In the genomic region with DNA sequence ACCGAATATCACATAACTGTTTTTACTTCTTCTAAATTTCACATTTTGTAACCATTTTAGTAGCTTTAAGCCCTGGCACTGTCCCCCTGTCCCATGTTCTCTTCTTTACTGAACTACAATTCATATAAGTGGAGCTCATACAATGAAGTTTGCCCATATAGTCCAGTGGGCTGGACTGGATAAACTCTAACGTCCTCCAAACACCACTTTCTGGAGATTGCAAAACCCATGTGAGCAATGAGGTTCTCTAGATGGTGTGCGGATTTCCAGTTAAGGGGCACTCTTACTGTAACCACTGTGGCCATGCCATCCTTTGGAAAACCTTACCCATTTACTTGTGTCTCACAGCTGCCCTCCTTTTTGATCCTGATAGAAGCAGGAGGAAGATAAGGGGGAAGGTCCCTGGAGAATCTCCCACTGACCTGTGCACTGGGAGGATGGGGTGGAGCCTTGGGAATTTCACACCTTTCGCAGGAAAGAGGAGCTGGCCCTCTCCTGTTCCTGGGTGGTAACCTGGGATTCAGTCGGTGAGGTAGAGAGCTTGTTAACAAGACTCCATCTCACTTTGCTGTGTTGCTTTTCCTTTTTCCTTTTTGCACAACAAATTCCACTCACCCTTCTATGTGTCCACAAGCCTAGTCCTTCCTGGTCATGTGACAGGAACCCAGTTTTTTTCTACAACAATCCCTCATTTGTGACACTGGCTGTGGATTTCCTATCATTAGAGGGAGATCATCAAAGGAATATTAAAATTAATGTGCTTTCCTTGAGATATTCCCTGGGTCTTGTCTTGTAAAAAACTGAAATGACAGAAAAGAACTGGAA, we compare ENCODE assay signal across 20 cellular contexts.
DNase-seq lines count a peak whose midpoint lies in the region; ATAC-seq and TF ChIP-seq lines count a peak whose summit lies in the region.
"Had no signal": no experiment of that assay in that cellular context is flagged by ENCODE, and none has a peak within 500 bp of the region (broad histone marks: within the 10 kb centered on the region; RNA-seq: fewer than 3 reads in every experiment).

No MANE protein-coding gene starts in this region.

- peaks cover 4% of the 10 kb centered on the region for H3K9me3 Mint-ChIP-seq in T-helper 1 cell treated with Interleukin-12 subunit alpha and Interleukin-12 subunit beta and Interleukin-4 antibody, amounts not matched to agents 30 μg/mL and 1 μg/mL, for 36 hours
- H3K9me3 Mint-ChIP-seq in chondrocyte (ENCODE audit: low read depth) = peaks cover 11% of the 10 kb centered on the region
- H3K9me3 Mint-ChIP-seq: CD8-positive, alpha-beta T cell had no signal

- H3K36me3 ChIP-seq in OCI-LY7 (ENCODE audit: insufficient read depth, low read length) (peaks cover 45% of the 10 kb centered on the region), prostate gland (no peaks in the 10 kb centered on the region)
- H3K36me3 ChIP-seq: gastrocnemius medialis, HAP-1 had no signal

- TF ChIP-seq POLR2A in prostate gland (IDR thresholded peaks at IDR 0.05) = no peak

- no peak for DNase-seq in T-helper 1 cell
- no peak for DNase-seq in OCI-LY7 (ENCODE audit: low spot score)
- DNase-seq in chondrocyte (ENCODE audit: low spot score) = no peak
- no peak for DNase-seq in prostate gland (ENCODE audit: low spot score)
- no peak for DNase-seq in AG08395 (ENCODE audit: low spot score)
- DNase-seq in DMS79 (lab: John Stamatoyannopoulos, UW) = no peak
- DNase-seq: activated CD4-positive, alpha-beta T cell treated with anti-CD3 and anti-CD28 coated beads, Interleukin-2, amount 50 U/mL, for 4 hours; activated naive CD4-positive, alpha-beta T cell treated with Interleukin-2 at 50 U/mL for 16 hours; caudate nucleus; CD8-positive, alpha-beta T cell; gastrocnemius medialis; NCI-H1105 treated with DMSO at 0.1 percent for 48 hours; nucleus accumbens; SHP77 treated with DMSO at 0.1 percent for 48 hours; stimulated activated naive CD8-positive, alpha-beta T cell treated with anti-CD3 and anti-CD28 coated beads, Interleukin-15, Interleukin-2, amounts not matched to agents 100 U/mL and 50 U/mL, for 24 hours; T1000 had no signal

- no peaks in the 10 kb centered on the region for H4K20me1 ChIP-seq in OCI-LY7 (ENCODE audit: insufficient read depth, low read length)

- no peaks in the 10 kb centered on the region; the same call in 1 of the 2 replicates for H3K9me3 ChIP-seq in OCI-LY7 (ENCODE audit: low read length)
- H3K9me3 ChIP-seq in prostate gland = no peaks in the 10 kb centered on the region
- H3K9me3 ChIP-seq: gastrocnemius medialis, HAP-1 had no signal

- peak overlapping the region; percentile 62; the same call in 1 of the 2 replicates for H3K4me2 ChIP-seq in OCI-LY7 (ENCODE audit: low read length)

- H3K27ac Mint-ChIP-seq in T-helper 1 cell treated with Interleukin-12 subunit alpha and Interleukin-12 subunit beta and Interleukin-4 antibody, amounts not matched to agents 30 μg/mL and 1 μg/mL, for 36 hours = peak overlapping the region; percentile 70
- H3K27ac Mint-ChIP-seq in chondrocyte (ENCODE audit: unreplicated experiment) = peak overlapping the region; percentile 45

- no peak overlapping the region for H2AFZ ChIP-seq in OCI-LY7 (ENCODE audit: low read length)

- H3K4me1 Mint-ChIP-seq in T-helper 1 cell treated with Interleukin-12 subunit alpha and Interleukin-12 subunit beta and Interleukin-4 antibody, amounts not matched to agents 30 μg/mL and 1 μg/mL, for 36 hours (ENCODE audit: low read depth) = peaks cover 58% of the 10 kb centered on the region
- H3K4me1 Mint-ChIP-seq in chondrocyte (ENCODE audit: low read depth) = peaks cover 64% of the 10 kb centered on the region

- peaks cover 39% of the 10 kb centered on the region for H3K79me2 ChIP-seq in OCI-LY7 (ENCODE audit: insufficient read depth, low read depth, low read length)

- H3K27ac ChIP-seq in OCI-LY7 (ENCODE audit: low read depth, low read length, poor library complexity, severe bottlenecking) (no peak overlapping the region), prostate gland (peak overlapping the region; percentile 8 to 9)
- H3K27ac ChIP-seq: gastrocnemius medialis had no signal

- WGBS in prostate gland = 83% methylated on average over 5 of the region's 5 CpGs

- H3K4me3 ChIP-seq in OCI-LY7 (ENCODE audit: low read depth, low read length, poor library complexity, severe bottlenecking) = no peak overlapping the region
- no peak overlapping the region for H3K4me3 ChIP-seq in prostate gland
- H3K4me3 ChIP-seq: gastrocnemius medialis, HAP-1, lung had no signal

- no peaks in the 10 kb centered on the region for H3K27me3 ChIP-seq in prostate gland (replicated peaks; ENCODE audit: insufficient read depth)
- H3K27me3 ChIP-seq: gastrocnemius medialis had no signal

- no TSS peak for BruUV-seq in OCI-LY7 (replicated peaks; lab: Mats Ljungman, UMichigan)

- H3K4me3 Mint-ChIP-seq in T-helper 1 cell treated with Interleukin-12 subunit alpha and Interleukin-12 subunit beta and Interleukin-4 antibody, amounts not matched to agents 30 μg/mL and 1 μg/mL, for 36 hours = peak overlapping the region; percentile 3
- no peak overlapping the region for H3K4me3 Mint-ChIP-seq in chondrocyte (ENCODE audit: unreplicated experiment)
- H3K4me3 Mint-ChIP-seq: CD8-positive, alpha-beta T cell had no signal

- no peak for ATAC-seq in HG03571 (IDR thresholded peaks at IDR 0.05; ENCODE audit: unreplicated experiment)
- ATAC-seq: CD8-positive, alpha-beta T cell; gastrocnemius medialis had no signal

- H3K9me2 ChIP-seq in OCI-LY7 (ENCODE audit: insufficient read depth, low read length) = no peaks in the 10 kb centered on the region

- intact Hi-C loops in OCI-LY7 (cut with micrococcal nuclease; ENCODE audit: unreplicated experiment) = no loop called here
- intact Hi-C loops in prostate gland (cut with DNase I) = no loop called here

- POLR2A ChIA-PET in OCI-LY7 (lab: Charles Lee) = interaction anchor here (0.5 to 9.4 kb wide), 13 partner anchors 8 to 1487 kb away, joined by 3 to 139 read pairs (median 6); partner anchors contain the start of gene ARID5B

- H3K4me1 ChIP-seq in OCI-LY7 (ENCODE audit: insufficient read depth, low read length, poor library complexity, severe bottlenecking) (peaks cover 69% of the 10 kb centered on the region), prostate gland (replicated peaks) (peaks cover 20% of the 10 kb centered on the region)

- TF ChIP-seq CTCF in OCI-LY7 (conservative IDR thresholded peaks at IDR 0.05; ENCODE audit: low read length) = no peak
- TF ChIP-seq CTCF in chondrocyte (IDR thresholded peaks at IDR 0.05) = no peak
- no peak for TF ChIP-seq CTCF in prostate gland (IDR thresholded peaks at IDR 0.05)

- no peaks in the 10 kb centered on the region for H3K27me3 Mint-ChIP-seq in T-helper 1 cell treated with Interleukin-12 subunit alpha and Interleukin-12 subunit beta and Interleukin-4 antibody, amounts not matched to agents 30 μg/mL and 1 μg/mL, for 36 hours (ENCODE audit: low read depth)
- H3K27me3 Mint-ChIP-seq in chondrocyte (ENCODE audit: low read depth) = no peaks in the 10 kb centered on the region

- peaks cover 52% of the 10 kb centered on the region for H3K36me3 Mint-ChIP-seq in T-helper 1 cell treated with Interleukin-12 subunit alpha and Interleukin-12 subunit beta and Interleukin-4 antibody, amounts not matched to agents 30 μg/mL and 1 μg/mL, for 36 hours (ENCODE audit: low read depth)
- peaks cover 6% of the 10 kb centered on the region for H3K36me3 Mint-ChIP-seq in chondrocyte (ENCODE audit: low read depth)

- CTCF ChIA-PET in OCI-LY7 (lab: Charles Lee; ENCODE audit: unreplicated experiment) = no interaction called here
